ENCODE assay signal across 8 cellular contexts in genomic region chr14:94136575-94137331, GRCh38. TPM values are rescaled to one million over a fixed set of nuclear protein-coding genes. Genes with fewer than 3 reads are reported as not detected.
DNase-seq lines count a peak whose midpoint lies in the region; ATAC-seq and TF ChIP-seq lines count a peak whose summit lies in the region.

No MANE protein-coding gene starts in this region.

- H3K4me3 ChIP-seq in MG63 = no peak overlapping the region
- H3K4me3 ChIP-seq in upper lobe of right lung = no peak overlapping the region

- DNase-seq in DMS79 (lab: John Stamatoyannopoulos, UW) (peak; percentile 77), MG63 (peak; percentile 66), SK-N-DZ (ENCODE audit: low spot score) (peak; percentile 68), glomerular endothelial cell (ENCODE audit: extremely low read depth, low read depth, low spot score) (peak; percentile 58), pons (ENCODE audit: low spot score) (peak; percentile 86), upper lobe of right lung (peak; percentile 92)
- DNase-seq in activated naive CD4-positive, alpha-beta T cell (lab: John Stamatoyannopoulos, UW) = peak; percentile 76 to 81 (median 78)

- no peaks in the 10 kb centered on the region for H3K4me1 ChIP-seq in upper lobe of right lung

- H3K9me3 ChIP-seq in MG63 (no peaks in the 10 kb centered on the region), upper lobe of right lung (no peaks in the 10 kb centered on the region)

- ATAC-seq in GM21619 (IDR thresholded peaks at IDR 0.05; ENCODE audit: unreplicated experiment) (peak; percentile 82), upper lobe of right lung (peak; percentile 97)

- H3K36me3 ChIP-seq in MG63 (no peaks in the 10 kb centered on the region), upper lobe of right lung (no peaks in the 10 kb centered on the region)

- peak; percentile 99 for TF ChIP-seq CTCF in upper lobe of right lung (IDR thresholded peaks at IDR 0.05)

- intact Hi-C loops in upper lobe of right lung (cut with DNase I) = loop anchor here (5.0 kb wide), 1 partner anchor 94 kb away; no protein-coding TSS in a partner anchor

- H3K27ac ChIP-seq in upper lobe of right lung = no peak overlapping the region

- H3K27me3 ChIP-seq in MG63 = no peaks in the 10 kb centered on the region
- no peaks in the 10 kb centered on the region for H3K27me3 ChIP-seq in upper lobe of right lung

RNA-seq across cellular contexts. Expression of gene IFI27L2, which starts 7.3 kb away (rescaled TPM):
- 21.0 and 62.6 TPM in 2 replicates for total RNA-seq in MG63 (2014; rRNA removed; shearing (Covaris generic); ENCODE audit: low replicate concordance)
- 11.7 and 29.6 TPM in 2 replicates for polyA plus RNA-seq in SK-N-DZ (2014; cell fraction: cytosol; rRNA removed)
- polyA plus RNA-seq in SK-N-DZ (2014; cell fraction: nucleus; rRNA removed) = 11.0 and 13.2 TPM in 2 replicates
- total RNA-seq in glomerular endothelial cell (27.8 and 33.6 TPM in 2 replicates), upper lobe of right lung (32.4 TPM)

RNA-seq across cellular contexts. Expression of gene IFI27, which starts 26.2 kb away (rescaled TPM):
- total RNA-seq in MG63 (2014; rRNA removed; shearing (Covaris generic); ENCODE audit: low replicate concordance) = 57.0 and 109 TPM in 2 replicates
- not detected in 2 replicates for polyA plus RNA-seq in SK-N-DZ (2014; cell fraction: cytosol; rRNA removed)
- 2.1 and 3.0 TPM in 2 replicates for polyA plus RNA-seq in SK-N-DZ (2014; cell fraction: nucleus; rRNA removed)
- total RNA-seq in glomerular endothelial cell (142 and 820 TPM in 2 replicates), upper lobe of right lung (312 TPM)

RNA-seq across cellular contexts. Expression of gene PPP4R4, which starts 37.4 kb away (rescaled TPM):
- total RNA-seq in MG63 (2014; rRNA removed; shearing (Covaris generic); ENCODE audit: low replicate concordance) = 0.23 TPM in 1 of 2 replicates, not detected in the other
- polyA plus RNA-seq in SK-N-DZ (2014; cell fraction: cytosol; rRNA removed) = 2.7 and 10.5 TPM in 2 replicates
- polyA plus RNA-seq in SK-N-DZ (2014; cell fraction: nucleus; rRNA removed) = 5.9 and 8.7 TPM in 2 replicates
- total RNA-seq in glomerular endothelial cell (0.06 and 0.58 TPM in 2 replicates), upper lobe of right lung (2.2 TPM)

RNA-seq across cellular contexts. Expression of gene IFI27L1, which starts 55.6 kb away (rescaled TPM):
- 1.5 and 16.5 TPM in 2 replicates for total RNA-seq in MG63 (2014; rRNA removed; shearing (Covaris generic); ENCODE audit: low replicate concordance)
- polyA plus RNA-seq in SK-N-DZ (2014; cell fraction: cytosol; rRNA removed) = 21.3 and 23.2 TPM in 2 replicates
- polyA plus RNA-seq in SK-N-DZ (2014; cell fraction: nucleus; rRNA removed) = 17.4 and 17.5 TPM in 2 replicates
- total RNA-seq in glomerular endothelial cell = 11.8 and 18.0 TPM in 2 replicates
- total RNA-seq in upper lobe of right lung = 15.2 TPM

RNA-seq across cellular contexts. Expression of gene DDX24, which starts 55.8 kb away (rescaled TPM):
- 83.6 and 92.6 TPM in 2 replicates for total RNA-seq in MG63 (2014; rRNA removed; shearing (Covaris generic); ENCODE audit: low replicate concordance)
- 76.0 and 87.2 TPM in 2 replicates for polyA plus RNA-seq in SK-N-DZ (2014; cell fraction: cytosol; rRNA removed)
- 46.3 and 55.4 TPM in 2 replicates for polyA plus RNA-seq in SK-N-DZ (2014; cell fraction: nucleus; rRNA removed)
- 97.5 and 104 TPM in 2 replicates for total RNA-seq in glomerular endothelial cell
- 191 TPM for total RNA-seq in upper lobe of right lung
